In genomic region chr2:240692583-240693561, GRCh38 we compare ENCODE assay signal across 9 cellular contexts. TPM values are rescaled to one million over a fixed set of nuclear protein-coding genes. Genes with fewer than 3 reads are reported as not detected.
"Had no signal": no experiment of that assay in that cellular context is flagged by ENCODE, and none has a peak within 500 bp of the region (broad histone marks: within the 10 kb centered on the region; RNA-seq: fewer than 3 reads in every experiment).

No MANE protein-coding gene starts in this region.

RNA-seq across cellular contexts. Expression of gene AQP12A, which starts 1.2 kb away (rescaled TPM):
- total RNA-seq: activated CD4-positive, alpha-beta memory T cell treated with anti-CD3 and anti-CD28 coated beads for 36 hours; activated CD8-positive, alpha-beta memory T cell treated with anti-CD3 and anti-CD28 coated beads, Interleukin-2, amount 10 ng/mL, durations not matched to agents 7 days and 5 days; activated naive CD8-positive, alpha-beta T cell treated with anti-CD3 and anti-CD28 coated beads for 36 hours; activated T-cell treated with anti-CD3 and anti-CD28 coated beads, Interleukin-2, amount 50 U/mL, for 72 hours; activated T-helper 17 cell treated with anti-CD3 and anti-CD28 coated beads, Interleukin-2, amount 50 U/mL, for 72 hours; ascending aorta; cardiac septum; SJSA1 had no signal
- polyA plus RNA-seq: SK-N-SH had no signal

RNA-seq across cellular contexts. Expression of gene AQP12B, which starts 10.2 kb away (rescaled TPM):
- total RNA-seq: activated CD4-positive, alpha-beta memory T cell treated with anti-CD3 and anti-CD28 coated beads for 36 hours; activated CD8-positive, alpha-beta memory T cell treated with anti-CD3 and anti-CD28 coated beads, Interleukin-2, amount 10 ng/mL, durations not matched to agents 7 days and 5 days; activated naive CD8-positive, alpha-beta T cell treated with anti-CD3 and anti-CD28 coated beads for 36 hours; activated T-cell treated with anti-CD3 and anti-CD28 coated beads, Interleukin-2, amount 50 U/mL, for 72 hours; activated T-helper 17 cell treated with anti-CD3 and anti-CD28 coated beads, Interleukin-2, amount 50 U/mL, for 72 hours; ascending aorta; cardiac septum; SJSA1 had no signal
- polyA plus RNA-seq: SK-N-SH had no signal
